13 cellular contexts compared by ENCODE assay signal in the genomic region with DNA sequence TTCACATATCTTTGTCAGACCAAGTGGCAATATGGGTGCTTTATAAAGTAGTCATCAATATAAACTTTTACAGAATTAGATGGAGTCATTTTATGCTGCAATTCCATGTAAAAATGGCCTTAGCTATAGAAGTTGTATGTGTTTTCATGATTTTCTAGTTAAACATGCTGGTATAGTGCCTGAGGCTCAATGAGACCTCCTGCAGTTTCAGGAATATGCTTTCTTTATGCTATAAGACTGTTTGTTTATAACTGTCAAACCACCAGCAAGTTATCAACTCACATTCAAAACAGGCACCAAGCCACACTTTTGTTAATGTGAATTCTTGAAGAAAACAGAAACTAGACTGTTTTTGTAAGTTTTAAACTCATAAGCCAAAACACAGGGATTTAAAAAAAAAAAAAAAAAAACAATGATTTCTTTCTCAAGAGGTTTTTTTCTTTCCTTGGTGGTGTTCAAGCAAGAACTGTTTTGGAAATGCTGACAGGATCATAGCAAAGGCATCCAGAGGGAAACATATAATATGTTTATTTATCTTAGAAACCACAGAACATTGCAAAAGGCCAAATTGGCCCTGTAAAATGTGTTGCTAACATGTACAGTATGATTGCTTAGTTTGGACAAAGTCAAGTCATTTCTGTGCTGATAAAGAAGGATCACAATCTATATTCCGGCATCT. TPM values are rescaled to one million over a fixed set of nuclear protein-coding genes. Genes with fewer than 3 reads are reported as not detected.
DNase-seq lines count a peak whose midpoint lies in the region; ATAC-seq and TF ChIP-seq lines count a peak whose summit lies in the region.
"Had no signal": no experiment of that assay in that cellular context is flagged by ENCODE, and none has a peak within 500 bp of the region (broad histone marks: within the 10 kb centered on the region; RNA-seq: fewer than 3 reads in every experiment).

No MANE protein-coding gene starts in this region.

- no peak overlapping the region for H2AFZ ChIP-seq in GM23248
- no peak overlapping the region for H2AFZ ChIP-seq in smooth muscle cell (ENCODE audit: low read depth)

- DNase-seq in GM23248 (peak; percentile 90), astrocyte of the hippocampus (ENCODE audit: low read depth, low spot score) (peak; percentile 71), left ventricle myocardium inferior (no peak), smooth muscle cell (lab: John Stamatoyannopoulos, UW; ENCODE audit: unreplicated experiment) (no peak), SHP77 treated with DMSO at 0.1 percent for 48 hours (lab: John Stamatoyannopoulos, UW) (no peak), NCI-H1694 treated with DMSO at 0.1 percent for 48 hours (lab: John Stamatoyannopoulos, UW) (no peak)
- DNase-seq: activated CD4-positive, alpha-beta T cell treated with anti-CD3 and anti-CD28 coated beads, Interleukin-2, amount 10 ng/mL, durations not matched to agents 7 days and 5 days; activated naive CD4-positive, alpha-beta T cell; effector memory CD8-positive, alpha-beta T cell; kidney; NCI-H345 had no signal

- H3K27me3 ChIP-seq in GM23248 (replicated peaks; ENCODE audit: insufficient read depth) (no peaks in the 10 kb centered on the region), left ventricle myocardium inferior (ENCODE audit: low read depth) (no peaks in the 10 kb centered on the region), smooth muscle cell (ENCODE audit: low read depth) (no peaks in the 10 kb centered on the region)

- no peaks in the 10 kb centered on the region for H3K9me2 ChIP-seq in GM23248 (ENCODE audit: insufficient read depth)

- TF ChIP-seq CTCF in left ventricle myocardium inferior (IDR thresholded peaks at IDR 0.05; ENCODE audit: borderline replicate concordance), result no peak
- TF ChIP-seq CTCF in smooth muscle cell (IDR thresholded peaks at IDR 0.05; ENCODE audit: borderline replicate concordance, insufficient read depth, poor library complexity, severe bottlenecking), result no peak

- no peak for ATAC-seq in GM21529 (IDR thresholded peaks at IDR 0.05; ENCODE audit: unreplicated experiment)
- no peak for ATAC-seq in HG03354 (IDR thresholded peaks at IDR 0.05; ENCODE audit: poor library complexity, severe bottlenecking, unreplicated experiment)
- ATAC-seq: effector memory CD8-positive, alpha-beta T cell had no signal

- H3F3A ChIP-seq in GM23248 (ENCODE audit: insufficient read depth) (peaks cover 74% of the 10 kb centered on the region), smooth muscle cell (ENCODE audit: low read depth) (peaks cover 40% of the 10 kb centered on the region)

- WGBS in GM23248 (ENCODE audit: low coverage in 1 of 2, low lambda C conversion rate in 2 of 2, missing lambda C conversion rate in 2 of 2), 2 experiments, result 0 to 5% methylated on average over 1 of the region's 1 CpG
- WGBS in smooth muscle cell (ENCODE audit: low lambda C conversion rate), result 14% methylated on average over 1 of the region's 1 CpG

- H4K20me1 ChIP-seq in GM23248 (ENCODE audit: insufficient read depth) (no peaks in the 10 kb centered on the region), smooth muscle cell (ENCODE audit: low read depth) (no peaks in the 10 kb centered on the region)

- H3K4me3 ChIP-seq in GM23248 (peak overlapping the region; percentile 24), left ventricle myocardium inferior (no peak overlapping the region), smooth muscle cell (peak overlapping the region; percentile 16)

- H3K4me1 ChIP-seq in GM23248 (ENCODE audit: insufficient read depth) (peaks cover 68% of the 10 kb centered on the region), left ventricle myocardium inferior (peaks cover 14% of the 10 kb centered on the region), smooth muscle cell (ENCODE audit: low read depth) (peaks cover 30% of the 10 kb centered on the region)

- no peaks in the 10 kb centered on the region for H3K79me2 ChIP-seq in GM23248 (ENCODE audit: insufficient read depth)
- H3K79me2 ChIP-seq in smooth muscle cell (ENCODE audit: low read depth), result peaks cover 3% of the 10 kb centered on the region

- no peaks in the 10 kb centered on the region for H3K9me3 ChIP-seq in GM23248 (ENCODE audit: low read depth)
- no peaks in the 10 kb centered on the region for H3K9me3 ChIP-seq in left ventricle myocardium inferior (replicated peaks)
- H3K9me3 ChIP-seq in smooth muscle cell (replicated peaks; ENCODE audit: low read depth), result no peaks in the 10 kb centered on the region

- H3K4me2 ChIP-seq in GM23248 (ENCODE audit: unreplicated experiment) (peak overlapping the region; percentile 55), smooth muscle cell (peak overlapping the region; percentile 77)

- in situ Hi-C loops in GM23248 (cut with MboI), result no loop called here

- H3K36me3 ChIP-seq in GM23248 (ENCODE audit: low read depth), result peaks cover 8% of the 10 kb centered on the region; the same call in 1 of the 2 replicates
- H3K36me3 ChIP-seq in left ventricle myocardium inferior, result no peaks in the 10 kb centered on the region
- no peaks in the 10 kb centered on the region for H3K36me3 ChIP-seq in smooth muscle cell (ENCODE audit: low read depth)

- H3K27ac ChIP-seq in GM23248 (peak overlapping the region; percentile 88), left ventricle myocardium inferior (replicated peaks) (peak overlapping the region; percentile 67), smooth muscle cell (ENCODE audit: low read depth) (peak overlapping the region; percentile 93)

- H3K9ac ChIP-seq in GM23248 (peak overlapping the region; percentile 47), smooth muscle cell (ENCODE audit: low read depth) (peak overlapping the region; percentile 45)

- intact Hi-C loops in left ventricle myocardium inferior (cut with micrococcal nuclease), result no loop called here

RNA-seq across cellular contexts. Expression of gene LUM, which starts 28.8 kb away (rescaled TPM):
- total RNA-seq in GM23248 (2014; rRNA removed; shearing (Covaris generic)), result 556 and 573 TPM in 2 replicates
- polyA plus RNA-seq in GM23248 (2016; fragmentation: Nextera tagmentation; extraction: Ambion mirVana), result 564 and 584 TPM in 2 replicates
- 115 TPM for total RNA-seq in left ventricle myocardium inferior
- 7,849 and 9,477 TPM in 2 replicates for total RNA-seq in smooth muscle cell
- 4,053 and 5,541 TPM in 2 replicates for polyA plus RNA-seq in smooth muscle cell
- total RNA-seq: activated CD4-positive, alpha-beta T cell treated with anti-CD3 and anti-CD28 coated beads, Interleukin-2, amount 10 ng/mL, durations not matched to agents 7 days and 5 days had no signal

RNA-seq across cellular contexts. Expression of gene DCN, which starts 42.5 kb away (rescaled TPM):
- 432 and 441 TPM in 2 replicates for total RNA-seq in GM23248 (2014; rRNA removed; shearing (Covaris generic))
- polyA plus RNA-seq in GM23248 (2016; fragmentation: Nextera tagmentation; extraction: Ambion mirVana) (483 and 504 TPM in 2 replicates), smooth muscle cell (1,043 and 1,354 TPM in 2 replicates)
- total RNA-seq in left ventricle myocardium inferior (716 TPM), smooth muscle cell (1,657 and 1,844 TPM in 2 replicates)
- total RNA-seq: activated CD4-positive, alpha-beta T cell treated with anti-CD3 and anti-CD28 coated beads, Interleukin-2, amount 10 ng/mL, durations not matched to agents 7 days and 5 days had no signal

Comparison
In these comparisons a context has a peak if more than half of its experiments do, and no peak if none do; other contexts are left out.
1. DNase-seq: peak in GM23248 (single experiment) and astrocyte of the hippocampus (single experiment); none in left ventricle myocardium inferior (single experiment), smooth muscle cell (single experiment), SHP77 treated with DMSO at 0.1 percent for 48 hours (single experiment) and NCI-H1694 treated with DMSO at 0.1 percent for 48 hours (single experiment).
2. RNA of gene LUM, which starts 28.8 kb away (total RNA-seq): 7,849 to 9,477 TPM in smooth muscle cell; 556 to 573 TPM in GM23248 and 115 TPM in left ventricle myocardium inferior (single experiment); every median in the first group is over 10 times any median in the second.
3. Peak in every context shown above with its lines, with median percentiles within 50 percentile points of each other: H3K27ac ChIP-seq.